ENCODE assay signal across 15 cellular contexts in genomic region chr1:12464028-12464427, GRCh38.
DNase-seq lines count a peak whose midpoint lies in the region; ATAC-seq, FAIRE-seq and TF ChIP-seq lines count a peak whose summit lies in the region.
"Had no signal": no experiment of that assay in that cellular context is flagged by ENCODE, and none has a peak within 500 bp of the region (broad histone marks: within the 10 kb centered on the region; RNA-seq: fewer than 3 reads in every experiment).

No MANE protein-coding gene starts in this region.

- H3K27me3 Mint-ChIP-seq in HFFc6 (ENCODE audit: insufficient read depth) (peaks cover 6% of the 10 kb centered on the region), mesothelial cell of epicardium (ENCODE audit: low read depth) (no peaks in the 10 kb centered on the region)

- DNase-seq in HFFc6 (no peak), esophagus squamous epithelium (lab: John Stamatoyannopoulos, UW) (no peak), mesothelial cell of epicardium (ENCODE audit: low spot score in 2 of 2, unreplicated experiment in 2 of 2) (no peak), thoracic aorta (ENCODE audit: low spot score) (no peak), GM19239 (ENCODE audit: insufficient read length, low spot score) (no peak), MM.1S (no peak), cerebellar nuclear complex (lab: John Stamatoyannopoulos, UW) (no peak)
- no peak for DNase-seq in stimulated activated CD4-positive, alpha-beta T cell treated with anti-CD3 and anti-CD28 coated beads, Interleukin-4, amount 100 ng/mL, for 1 hour
- DNase-seq: activated gamma-delta T cell; DMS153; effector CD8-positive, alpha-beta T cell; NCI-H1436 treated with DMSO at 0.1 percent for 48 hours; stimulated activated CD4-positive, alpha-beta T cell treated with anti-CD3 and anti-CD28 coated beads, Interleukin-2, amount 100 ng/mL, for 48 hours had no signal

- H3F3A ChIP-seq in MM.1S (ENCODE audit: insufficient read depth, low read length) = no peaks in the 10 kb centered on the region

- H3K9me2 ChIP-seq in MM.1S (replicated peaks; ENCODE audit: insufficient read depth, low read length) = no peaks in the 10 kb centered on the region

- no peak for TF ChIP-seq CTCF in HFFc6 (IDR thresholded peaks at IDR 0.05)
- TF ChIP-seq CTCF in esophagus squamous epithelium (IDR thresholded peaks at IDR 0.05) = no peak
- no peak for TF ChIP-seq CTCF in mesothelial cell of epicardium (IDR thresholded peaks at IDR 0.05; ENCODE audit: unreplicated experiment)
- TF ChIP-seq CTCF in thoracic aorta (IDR thresholded peaks at IDR 0.05) = no peak
- no peak for TF ChIP-seq CTCF in MM.1S (IDR thresholded peaks at IDR 0.05; ENCODE audit: low read length)

- intact Hi-C loops in esophagus squamous epithelium (cut with DNase I) = no loop called here

- H3K27me3 ChIP-seq in esophagus squamous epithelium (no peaks in the 10 kb centered on the region), thoracic aorta (replicated peaks; ENCODE audit: insufficient read depth) (no peaks in the 10 kb centered on the region), MM.1S (replicated peaks; ENCODE audit: insufficient read depth, low read length) (no peaks in the 10 kb centered on the region)

- H3K79me2 ChIP-seq in MM.1S (ENCODE audit: low read length) = no peaks in the 10 kb centered on the region

- H3K4me3 Mint-ChIP-seq in HFFc6 (no peak overlapping the region), mesothelial cell of epicardium (no peak overlapping the region)
- H3K4me3 Mint-ChIP-seq: GM23338 had no signal

- WGBS in esophagus squamous epithelium, 2 donors = 28 to 39% methylated on average over 3 of the region's 3 CpGs

- FAIRE-seq in GM19239 (lab: Jason Lieb, UNC) = no peak
- FAIRE-seq: islet of Langerhans had no signal

- H3K27ac Mint-ChIP-seq in HFFc6 = peak overlapping the region; percentile 72; the same call in 1 of the 2 replicates
- H3K27ac Mint-ChIP-seq in mesothelial cell of epicardium = peak overlapping the region; percentile 98
- H3K27ac Mint-ChIP-seq: GM23338 had no signal

- H3K9me3 ChIP-seq in esophagus squamous epithelium = no peaks in the 10 kb centered on the region
- no peaks in the 10 kb centered on the region for H3K9me3 ChIP-seq in thoracic aorta
- H3K9me3 ChIP-seq in MM.1S (replicated peaks; ENCODE audit: insufficient read depth, low read length) = no peaks in the 10 kb centered on the region

- no peak for ATAC-seq in thoracic aorta (ENCODE audit: insufficient number of reproducible peaks, low FRiP score, low read depth)
- ATAC-seq: GM23338 had no signal

- H3K27ac ChIP-seq in esophagus squamous epithelium = peak overlapping the region; percentile 12 to 90 (median 69)
- H3K27ac ChIP-seq in thoracic aorta = peak overlapping the region; percentile 73 to 82
- no peak overlapping the region for H3K27ac ChIP-seq in MM.1S (ENCODE audit: low read length)

- no peak overlapping the region for H3K4me2 ChIP-seq in MM.1S (ENCODE audit: low read depth, low read length)
- H3K4me2 ChIP-seq: GM23338 had no signal

- no peaks in the 10 kb centered on the region for H3K9me3 Mint-ChIP-seq in HFFc6
- peaks cover 4% of the 10 kb centered on the region for H3K9me3 Mint-ChIP-seq in mesothelial cell of epicardium
- H3K9me3 Mint-ChIP-seq: GM23338 had no signal

- H4K20me1 ChIP-seq in MM.1S (ENCODE audit: insufficient read depth, low read length) = no peaks in the 10 kb centered on the region

- peaks cover 37% of the 10 kb centered on the region for H3K36me3 Mint-ChIP-seq in HFFc6 (ENCODE audit: low read depth)
- peaks cover 18% of the 10 kb centered on the region for H3K36me3 Mint-ChIP-seq in mesothelial cell of epicardium

- no peak overlapping the region for H3K4me3 ChIP-seq in esophagus squamous epithelium
- H3K4me3 ChIP-seq in thoracic aorta = no peak overlapping the region
- H3K4me3 ChIP-seq in MM.1S (ENCODE audit: low read length) = no peak overlapping the region
- H3K4me3 ChIP-seq: GM23338 had no signal

- H2AFZ ChIP-seq in MM.1S (ENCODE audit: low read length) = no peak overlapping the region
- H2AFZ ChIP-seq: GM23338 had no signal

- H3K9ac ChIP-seq in MM.1S (ENCODE audit: low read length) = no peak overlapping the region

- H3K36me3 ChIP-seq in esophagus squamous epithelium = peaks cover 0 to 84% (median 5%) of the 10 kb centered on the region in 3 donors
- H3K36me3 ChIP-seq in thoracic aorta = no peaks in the 10 kb centered on the region
- H3K36me3 ChIP-seq in MM.1S (replicated peaks; ENCODE audit: insufficient read depth, low read length) = no peaks in the 10 kb centered on the region

- H3K4me1 ChIP-seq in esophagus squamous epithelium (peaks cover 0 to 72% (median 34%) of the 10 kb centered on the region in 3 donors), thoracic aorta (ENCODE audit: control insufficient read depth in 1 of 2, low read depth in 2 of 2) (peaks cover 45 to 83% of the 10 kb centered on the region in 2 donors), MM.1S (ENCODE audit: low read length) (no peaks in the 10 kb centered on the region)

- TF ChIP-seq POLR2A in esophagus squamous epithelium (IDR thresholded peaks at IDR 0.05) = no peak

- peaks cover 41% of the 10 kb centered on the region for H3K4me1 Mint-ChIP-seq in HFFc6 (ENCODE audit: low read depth)
- peaks cover 72% of the 10 kb centered on the region for H3K4me1 Mint-ChIP-seq in mesothelial cell of epicardium
